In the genomic region with DNA sequence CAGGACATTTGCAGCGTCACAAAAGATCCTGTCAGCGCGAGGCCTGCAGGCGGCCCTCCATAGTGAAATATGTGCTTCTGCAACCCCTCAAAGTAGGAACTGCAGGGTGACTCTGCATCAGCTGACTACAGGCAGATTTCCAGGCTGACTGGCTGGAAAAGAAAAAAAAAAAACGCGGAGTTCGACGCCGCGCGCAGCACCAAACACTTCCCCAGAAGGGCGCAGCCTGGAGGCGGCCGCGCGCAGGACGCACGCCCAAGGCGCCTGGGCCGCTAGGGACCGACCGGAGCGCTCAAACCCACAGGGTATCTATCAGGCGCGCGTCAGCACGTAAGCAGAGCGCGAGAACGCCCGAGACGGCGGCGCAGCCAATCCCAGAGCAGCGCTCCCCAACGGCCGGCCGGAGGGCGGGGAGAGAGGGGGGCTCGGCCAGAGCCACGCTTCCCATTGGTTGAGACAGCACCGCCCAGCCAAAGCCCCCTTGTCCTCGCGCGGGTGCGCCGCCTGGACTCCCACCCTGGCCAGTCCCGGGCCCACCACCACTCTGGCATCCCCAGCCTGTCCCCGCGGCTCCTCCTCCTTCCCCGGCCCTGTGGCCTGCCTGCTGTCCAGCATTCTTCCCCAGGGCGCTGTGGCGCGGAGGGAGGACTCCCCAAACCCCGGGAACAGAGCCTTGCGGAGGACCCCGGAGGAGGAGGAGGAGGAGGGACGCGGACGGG, we compare ENCODE assay signal across 8 cellular contexts. TPM values are rescaled to one million over a fixed set of nuclear protein-coding genes. Genes with fewer than 3 reads are reported as not detected.
DNase-seq lines count a peak whose midpoint lies in the region; ATAC-seq, FAIRE-seq and TF ChIP-seq lines count a peak whose summit lies in the region.

No MANE protein-coding gene starts in this region.

- H3K27me3 ChIP-seq in upper lobe of right lung: peaks cover 6% of the 10 kb centered on the region

- peak overlapping the region; percentile 85 for H3K27ac ChIP-seq in upper lobe of right lung

- no peaks in the 10 kb centered on the region for H3K9me3 ChIP-seq in upper lobe of right lung

- ATAC-seq in HG02840 (IDR thresholded peaks at IDR 0.05; ENCODE audit: low FRiP score, unreplicated experiment): peak; percentile 95
- ATAC-seq in left cardiac atrium: peak; percentile 99
- peak; percentile 98 for ATAC-seq in upper lobe of right lung

- peak overlapping the region; percentile 84 for H3K4me3 ChIP-seq in upper lobe of right lung

- intact Hi-C loops in left cardiac atrium (cut with DNase I): no loop called here
- intact Hi-C loops in posterior vena cava (cut with DNase I): no loop called here
- intact Hi-C loops in upper lobe of right lung (cut with DNase I): no loop called here

- peak; percentile 94 for DNase-seq in GM12892 (ENCODE audit: insufficient read length)
- DNase-seq in NCI-H1436 treated with DMSO at 0.1 percent for 48 hours (lab: John Stamatoyannopoulos, UW): peak; percentile 91
- peak; percentile 79 for DNase-seq in T follicular helper cell (ENCODE audit: low read depth)
- DNase-seq in amniotic stem cell (lab: John Stamatoyannopoulos, UW): peak; percentile 92
- peak; percentile 96 for DNase-seq in left cardiac atrium
- DNase-seq in posterior vena cava (ENCODE audit: low spot score): peak; percentile 99
- DNase-seq in upper lobe of right lung: peak; percentile 99

- FAIRE-seq in GM12892 (lab: Jason Lieb, UNC): peak; percentile 95

- no peaks in the 10 kb centered on the region for H3K36me3 ChIP-seq in upper lobe of right lung

- peaks cover 8% of the 10 kb centered on the region for H3K4me1 ChIP-seq in upper lobe of right lung

- TF ChIP-seq CTCF in upper lobe of right lung (IDR thresholded peaks at IDR 0.05): peak; percentile 70

- TF ChIP-seq POLR2A in GM12892 (IDR thresholded peaks at IDR 0.05; ENCODE audit: low read depth, low read length): peak; percentile 72; the same call in 1 of the 2 replicates

RNA-seq across cellular contexts. Expression of gene BDH1, which starts 1.0 kb away (rescaled TPM):
- 49.1 TPM for polyA plus RNA-seq in GM12892 (2012; ENCODE audit: missing spikeins)
- total RNA-seq in left cardiac atrium (10 to 100 TPM; 29.9 to 31.4 TPM), posterior vena cava (1 to 10 TPM; 3.1 to 3.4 TPM), upper lobe of right lung (12.5 TPM)

Comparison
In these comparisons a context has a peak if more than half of its experiments do, and no peak if none do; other contexts are left out.
1. Peak in every context shown above with its lines: DNase-seq, ATAC-seq, H3K4me3 ChIP-seq and H3K27ac ChIP-seq.